ENCODE assay signal across 10 cellular contexts in the genomic region with DNA sequence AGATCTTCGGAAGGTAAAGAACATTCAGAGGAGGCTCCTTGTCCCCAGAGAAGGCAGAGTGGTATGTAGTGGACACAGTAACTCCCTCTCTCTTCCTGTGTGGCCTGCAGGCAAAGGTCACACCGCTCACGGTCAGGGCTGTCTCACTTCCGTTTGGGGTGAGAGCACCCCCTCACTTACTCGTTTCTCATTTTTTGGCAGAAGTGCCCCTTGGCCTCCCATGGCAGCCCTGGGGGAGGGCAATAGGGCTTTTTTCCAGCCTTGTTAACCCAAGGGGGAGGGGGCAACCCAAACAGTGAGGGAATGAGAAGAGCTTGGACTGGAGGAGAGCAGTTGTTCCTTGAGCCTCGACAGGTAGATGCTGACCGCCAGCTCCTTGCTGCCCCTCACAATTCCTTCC. TPM values are rescaled to one million over a fixed set of nuclear protein-coding genes. Genes with fewer than 3 reads are reported as not detected.
DNase-seq lines count a peak whose midpoint lies in the region; ATAC-seq and TF ChIP-seq lines count a peak whose summit lies in the region.
"Had no signal": no experiment of that assay in that cellular context is flagged by ENCODE, and none has a peak within 500 bp of the region (broad histone marks: within the 10 kb centered on the region; RNA-seq: fewer than 3 reads in every experiment).

No MANE protein-coding gene starts in this region.

- H3K4me3 Mint-ChIP-seq in neural progenitor cell: no peak overlapping the region

- no peak overlapping the region for H2AFZ ChIP-seq in neural progenitor cell (replicated peaks)

- H3K27me3 Mint-ChIP-seq in neural progenitor cell (ENCODE audit: insufficient read depth, low read depth): peaks cover 4% of the 10 kb centered on the region

- 54% methylated on average over 7 of the region's 7 CpGs for WGBS in suprapubic skin

- no peak overlapping the region for H3K9ac ChIP-seq in neural progenitor cell
- H3K9ac ChIP-seq: SK-N-SH had no signal

- TF ChIP-seq POLR2A in suprapubic skin (IDR thresholded peaks at IDR 0.05): no peak

- no peaks in the 10 kb centered on the region for H3K36me3 Mint-ChIP-seq in neural progenitor cell

- ATAC-seq in GM18867 (IDR thresholded peaks at IDR 0.05; ENCODE audit: unreplicated experiment) (peak; percentile 48), HG03442 (IDR thresholded peaks at IDR 0.05; ENCODE audit: unreplicated experiment) (no peak)

- intact Hi-C loops in left ventricle myocardium inferior (cut with micrococcal nuclease): no loop called here

- no peaks in the 10 kb centered on the region for H3K9me3 ChIP-seq in left ventricle myocardium inferior (replicated peaks)
- no peaks in the 10 kb centered on the region for H3K9me3 ChIP-seq in suprapubic skin
- H3K9me3 ChIP-seq in neural progenitor cell (ENCODE audit: low read depth): no peaks in the 10 kb centered on the region
- H3K9me3 ChIP-seq: SK-N-SH had no signal

- TF ChIP-seq EP300 in suprapubic skin (IDR thresholded peaks at IDR 0.05): no peak

- H3K27me3 ChIP-seq in left ventricle myocardium inferior (ENCODE audit: low read depth) (no peaks in the 10 kb centered on the region), suprapubic skin (no peaks in the 10 kb centered on the region), neural progenitor cell (no peaks in the 10 kb centered on the region)

- H3K4me1 Mint-ChIP-seq in neural progenitor cell: peaks cover 10% of the 10 kb centered on the region

- no peaks in the 10 kb centered on the region for H3K9me3 Mint-ChIP-seq in neural progenitor cell

- H3K4me2 ChIP-seq in neural progenitor cell: no peak overlapping the region
- H3K4me2 ChIP-seq: SK-N-SH had no signal

- H3K27ac ChIP-seq in left ventricle myocardium inferior (replicated peaks) (peak overlapping the region; percentile 80), suprapubic skin (no peak overlapping the region), neural progenitor cell (no peak overlapping the region)

- H3F3A ChIP-seq in neural progenitor cell (ENCODE audit: low read depth): no peaks in the 10 kb centered on the region

- no peak overlapping the region for H3K27ac Mint-ChIP-seq in neural progenitor cell

- TF ChIP-seq CTCF in left ventricle myocardium inferior (IDR thresholded peaks at IDR 0.05; ENCODE audit: borderline replicate concordance) (no peak), suprapubic skin (IDR thresholded peaks at IDR 0.05) (no peak), neural progenitor cell (IDR thresholded peaks at IDR 0.05) (no peak)

- no peak overlapping the region for H3K4me3 ChIP-seq in left ventricle myocardium inferior
- no peak overlapping the region for H3K4me3 ChIP-seq in suprapubic skin
- H3K4me3 ChIP-seq in neural progenitor cell: no peak overlapping the region

- H3K4me1 ChIP-seq in left ventricle myocardium inferior (peaks cover 41% of the 10 kb centered on the region), suprapubic skin (peaks cover 9% of the 10 kb centered on the region), neural progenitor cell (peaks cover 9% of the 10 kb centered on the region)

- no peaks in the 10 kb centered on the region for H3K79me2 ChIP-seq in neural progenitor cell (ENCODE audit: low read depth)

- H4K20me1 ChIP-seq in neural progenitor cell (ENCODE audit: low read depth): no peaks in the 10 kb centered on the region

- DNase-seq in RPMI7951 (ENCODE audit: low read depth) (peak; percentile 40), left ventricle myocardium inferior (no peak), suprapubic skin (ENCODE audit: low spot score in 2 of 2) (no peak), neural progenitor cell (ENCODE audit: low spot score) (no peak), NCI-H1694 (lab: John Stamatoyannopoulos, UW) (no peak)
- DNase-seq in stimulated activated CD8-positive, alpha-beta memory T cell treated with anti-CD3 and anti-CD28 coated beads, Interleukin-4, amount 100 ng/mL, for 48 hours: peak; percentile 43
- DNase-seq: NCI-H1105 treated with DMSO at 0.1 percent for 48 hours, SK-N-SH had no signal

- no peaks in the 10 kb centered on the region for H3K36me3 ChIP-seq in left ventricle myocardium inferior
- no peaks in the 10 kb centered on the region for H3K36me3 ChIP-seq in suprapubic skin
- H3K36me3 ChIP-seq in neural progenitor cell: no peaks in the 10 kb centered on the region

RNA-seq across cellular contexts. Expression of a gene that starts 31.8 kb away (rescaled TPM):
- 333 and 345 TPM in 2 replicates for total RNA-seq in RPMI7951 (2014; rRNA removed; shearing (Covaris generic))
- total RNA-seq in left ventricle myocardium inferior (37.2 TPM), suprapubic skin (10 to 100 TPM; 17.2 to 24.9 (median 21.2) TPM), neural progenitor cell (ENCODE audit: low replicate concordance) (not detected in 2 replicates)

Comparison
In these comparisons a context has a peak if more than half of its experiments do, and no peak if none do; other contexts are left out.
1. DNase-seq: peak in RPMI7951 (single experiment) and stimulated activated CD8-positive, alpha-beta memory T cell treated with anti-CD3 and anti-CD28 coated beads, Interleukin-4, amount 100 ng/mL, for 48 hours (single experiment); none in left ventricle myocardium inferior (single experiment), suprapubic skin (0 of 2), neural progenitor cell (single experiment) and NCI-H1694 (single experiment).
2. RNA of a gene that starts 31.8 kb away (total RNA-seq): 333 to 345 TPM in RPMI7951, 37.2 TPM in left ventricle myocardium inferior (single experiment) and 17.2 to 24.9 TPM in suprapubic skin; not detected in neural progenitor cell; every median in the first group is over 10 times any median in the second.